ENCODE assay signal across 9 cellular contexts in genomic region chr1:39230261-39231190, GRCh38. TPM values are rescaled to one million over a fixed set of nuclear protein-coding genes. Genes with fewer than 3 reads are reported as not detected.
A peak's percentile ranks its signal among the peaks of the same experiment; 100 is the strongest.
DNase-seq lines count a peak whose midpoint lies in the region; ATAC-seq lines count a peak whose summit lies in the region.
"Had no signal": no experiment of that assay in that cellular context is flagged by ENCODE, and none has a peak within 500 bp of the region (broad histone marks: within the 10 kb centered on the region; RNA-seq: fewer than 3 reads in every experiment).

No MANE protein-coding gene starts in this region.

- no peaks in the 10 kb centered on the region for H3K9me3 ChIP-seq in stomach smooth muscle (ENCODE audit: control insufficient read depth in 2 of 2, low read length in 2 of 2)

- DNase-seq in Right ventricle myocardium inferior (ENCODE audit: missing footprints) (no peak), cardiac septum (ENCODE audit: low spot score) (no peak), M059J (ENCODE audit: low read depth) (peak; percentile 32), left kidney (ENCODE audit: low read depth, low spot score) (peak; percentile 18), NCI-H187 (lab: John Stamatoyannopoulos, UW) (no peak)

- H3K27ac Mint-ChIP-seq in activated naive CD8-positive, alpha-beta T cell, result peak overlapping the region; percentile 87

- no peaks in the 10 kb centered on the region for H3K27me3 Mint-ChIP-seq in activated naive CD8-positive, alpha-beta T cell

- peak overlapping the region; percentile 18 for H3K27ac ChIP-seq in stomach smooth muscle (ENCODE audit: low read length)
- H3K27ac ChIP-seq: VCaP had no signal

- H3K27me3 ChIP-seq in stomach smooth muscle (ENCODE audit: control insufficient read depth in 1 of 2, insufficient read depth in 2 of 2, low read length in 2 of 2), result no peaks in the 10 kb centered on the region

- H3K4me3 ChIP-seq in stomach smooth muscle (ENCODE audit: low read length in 2 of 2), result peak overlapping the region in 1 of 2 donors; percentile 25

- H3K4me1 Mint-ChIP-seq in activated naive CD8-positive, alpha-beta T cell (ENCODE audit: low read depth), result peaks cover 65% of the 10 kb centered on the region

- peak; percentile 50 for ATAC-seq in Right ventricle myocardium inferior
- no peak for ATAC-seq in HG03520 (IDR thresholded peaks at IDR 0.05; ENCODE audit: unreplicated experiment)

- peaks cover 20% of the 10 kb centered on the region for H3K4me1 ChIP-seq in stomach smooth muscle (ENCODE audit: control insufficient read depth, insufficient read depth, low read length)

- H3K9ac ChIP-seq in stomach smooth muscle (ENCODE audit: low read length in 2 of 2), result peak overlapping the region; percentile 6 to 29

- intact Hi-C loops in Right ventricle myocardium inferior (cut with DNase I) (no loop called here), cardiac septum (cut with DNase I) (no loop called here)

- peak overlapping the region; percentile 77 for H3K4me3 Mint-ChIP-seq in activated naive CD8-positive, alpha-beta T cell

- H3K36me3 Mint-ChIP-seq in activated naive CD8-positive, alpha-beta T cell, result peaks cover 11% of the 10 kb centered on the region

- H3K36me3 ChIP-seq in stomach smooth muscle (ENCODE audit: control insufficient read depth in 2 of 2, insufficient read depth in 2 of 2, low read length in 2 of 2), result peaks cover 11 to 13% of the 10 kb centered on the region in 2 donors

- H3K9me3 Mint-ChIP-seq in activated naive CD8-positive, alpha-beta T cell (ENCODE audit: low read depth), result no peaks in the 10 kb centered on the region

RNA-seq across cellular contexts. Expression of gene MACF1, which starts 26.0 kb away (rescaled TPM):
- 217 TPM for total RNA-seq in Right ventricle myocardium inferior
- 331 TPM for total RNA-seq in cardiac septum
- 60.0 and 113 TPM in 2 replicates for total RNA-seq in M059J (2014; rRNA removed; shearing (Covaris generic))

Comparison
In these comparisons a context has a peak if more than half of its experiments do, and no peak if none do; other contexts are left out.
1. DNase-seq: peak in M059J (single experiment) and left kidney (single experiment); none in Right ventricle myocardium inferior (single experiment), cardiac septum (single experiment) and NCI-H187 (0 of 2).